In genomic region chr15:70492240-70493177, GRCh38 we compare ENCODE assay signal across 7 cellular contexts.
DNase-seq lines count a peak whose midpoint lies in the region; ATAC-seq and TF ChIP-seq lines count a peak whose summit lies in the region.

No MANE protein-coding gene starts in this region.

- TF ChIP-seq CTCF in left ventricle myocardium inferior (IDR thresholded peaks at IDR 0.05; ENCODE audit: borderline replicate concordance): no peak

- H3K4me3 ChIP-seq in left ventricle myocardium inferior: no peak overlapping the region

- DNase-seq in SIG-M5 (lab: John Stamatoyannopoulos, UW) (peak; percentile 11), left ventricle myocardium inferior (peak; percentile 64), DMS79 treated with DMSO at 0.1 percent for 48 hours (lab: John Stamatoyannopoulos, UW) (no peak)
- DNase-seq in activated effector memory CD4-positive, alpha-beta T cell treated with Interleukin-2 at 50 U/mL for 16 hours: peak; percentile 78
- DNase-seq in stimulated activated CD4-positive, alpha-beta T cell treated with anti-CD3 and anti-CD28 coated beads, Interleukin-2, amount 100 ng/mL, for 48 hours: peak; percentile 71

- H3K36me3 ChIP-seq in left ventricle myocardium inferior: no peaks in the 10 kb centered on the region

- intact Hi-C loops in left ventricle myocardium inferior (cut with micrococcal nuclease): no loop called here

- H3K9me3 ChIP-seq in left ventricle myocardium inferior (replicated peaks): no peaks in the 10 kb centered on the region

- peaks cover 18% of the 10 kb centered on the region for H3K27me3 ChIP-seq in left ventricle myocardium inferior (ENCODE audit: low read depth)

- no peaks in the 10 kb centered on the region for H3K4me1 ChIP-seq in left ventricle myocardium inferior

- ATAC-seq in GM18873 (IDR thresholded peaks at IDR 0.05; ENCODE audit: low FRiP score, unreplicated experiment): peak; percentile 61
- peak; percentile 51 for ATAC-seq in HG03103 (IDR thresholded peaks at IDR 0.05; ENCODE audit: low read depth, unreplicated experiment)

- no peak overlapping the region for H3K27ac ChIP-seq in left ventricle myocardium inferior (replicated peaks)
